In genomic region chrX:129930941-129931410, GRCh38 we compare ENCODE assay signal across 8 cellular contexts. TPM values are rescaled to one million over a fixed set of nuclear protein-coding genes. Genes with fewer than 3 reads are reported as not detected.
A peak's percentile ranks its signal among the peaks of the same experiment; 100 is the strongest.
DNase-seq lines count a peak whose midpoint lies in the region; ATAC-seq and TF ChIP-seq lines count a peak whose summit lies in the region.

No MANE protein-coding gene starts in this region.

- no peak for TF ChIP-seq CTCF in testis (IDR thresholded peaks at IDR 0.05)

- no peaks in the 10 kb centered on the region for H3K27me3 ChIP-seq in testis

- DNase-seq in Ammon's horn (ENCODE audit: low spot score) (peak; percentile 7), iPS-NIHi11 (ENCODE audit: low spot score) (peak; percentile 46), testis (peak; percentile 26)
- DNase-seq in activated naive CD4-positive, alpha-beta T cell treated with anti-CD3 and anti-CD28 coated beads, Interleukin-2, amount 50 U/mL, for 72 hours (ENCODE audit: low spot score in 2 of 2), result no peak
- no peak for DNase-seq in stimulated activated CD4-positive, alpha-beta T cell treated with anti-CD3 and anti-CD28 coated beads, Interleukin-4, amount 100 ng/mL, for 24 hours

- peak overlapping the region; percentile 72 to 85 for H3K27ac ChIP-seq in testis

- H3K27ac Mint-ChIP-seq in activated naive CD4-positive, alpha-beta T cell treated with anti-CD3 and anti-CD28 coated beads, Interleukin-2, amount 50 U/mL, for 72 hours, result peak overlapping the region; percentile 69 to 79

- no peaks in the 10 kb centered on the region for H3K36me3 Mint-ChIP-seq in activated naive CD4-positive, alpha-beta T cell treated with anti-CD3 and anti-CD28 coated beads, Interleukin-2, amount 50 U/mL, for 72 hours

- H3K36me3 ChIP-seq in testis (ENCODE audit: low read depth, missing control alignments), result no peaks in the 10 kb centered on the region

- no peaks in the 10 kb centered on the region for H3K9me3 ChIP-seq in testis

- no peaks in the 10 kb centered on the region for H3K9me3 Mint-ChIP-seq in activated naive CD4-positive, alpha-beta T cell treated with anti-CD3 and anti-CD28 coated beads, Interleukin-2, amount 50 U/mL, for 72 hours

- intact Hi-C loops in testis (cut with DNase I; ENCODE audit: low total_unique reads), result no loop called here

- peak; percentile 6 for ATAC-seq in GM21723 (IDR thresholded peaks at IDR 0.05; ENCODE audit: unreplicated experiment)
- peak in 1 of 2 donors; percentile 4 for ATAC-seq in activated naive CD4-positive, alpha-beta T cell treated with anti-CD3 and anti-CD28 coated beads, Interleukin-2, amount 50 U/mL, for 72 hours
- no peak for ATAC-seq in GM18861 (IDR thresholded peaks at IDR 0.05; ENCODE audit: unreplicated experiment)
- ATAC-seq in HG03196 (IDR thresholded peaks at IDR 0.05; ENCODE audit: unreplicated experiment), result no peak

- peak overlapping the region; percentile 53 to 62 for H3K4me3 ChIP-seq in testis

- no peaks in the 10 kb centered on the region for H3K4me1 ChIP-seq in testis

- WGBS in testis, 2 donors, result 2 to 6% methylated on average over 9 to 13 of the region's 13 CpGs

- TF ChIP-seq POLR2A in testis (IDR thresholded peaks at IDR 0.05), result no peak

RNA-seq across cellular contexts. Expression of gene UTP14A, which starts 25.0 kb away (rescaled TPM):
- 10 to 100 TPM; 17.4 to 29.3 TPM for total RNA-seq in activated naive CD4-positive, alpha-beta T cell treated with anti-CD3 and anti-CD28 coated beads, Interleukin-2, amount 50 U/mL, for 72 hours
- total RNA-seq in testis, result 1 to 10 TPM; 4.5 to 4.8 TPM
- polyA plus RNA-seq in testis (ENCODE audit: insufficient read depth, low read depth, low replicate concordance), result 4.6 TPM

RNA-seq across cellular contexts. Expression of gene BCORL1, which starts 51.5 kb away (rescaled TPM):
- 10 to 100 TPM in 1 of 2 donors, 1 to 10 TPM in 1; 5.9 to 10.0 TPM for total RNA-seq in activated naive CD4-positive, alpha-beta T cell treated with anti-CD3 and anti-CD28 coated beads, Interleukin-2, amount 50 U/mL, for 72 hours
- total RNA-seq in testis, result 10 to 100 TPM; 32.3 to 33.1 TPM
- polyA plus RNA-seq in testis (ENCODE audit: insufficient read depth, low read depth, low replicate concordance), result 27.7 TPM

Comparison
In these comparisons a context has a peak if more than half of its experiments do, and no peak if none do; other contexts are left out.
1. DNase-seq: peak in Ammon's horn (single experiment), iPS-NIHi11 (single experiment) and testis (single experiment); none in activated naive CD4-positive, alpha-beta T cell treated with anti-CD3 and anti-CD28 coated beads, Interleukin-2, amount 50 U/mL, for 72 hours (0 of 2) and stimulated activated CD4-positive, alpha-beta T cell treated with anti-CD3 and anti-CD28 coated beads, Interleukin-4, amount 100 ng/mL, for 24 hours (single experiment).